In genomic region chrX:80792205-80792604, GRCh38 we compare ENCODE assay signal across 20 cellular contexts.
"Had no signal": no experiment of that assay in that cellular context is flagged by ENCODE, and none has a peak within 500 bp of the region (broad histone marks: within the 10 kb centered on the region; RNA-seq: fewer than 3 reads in every experiment).

No MANE protein-coding gene starts in this region.

- DNase-seq: activated CD4-positive, alpha-beta T cell treated with anti-CD3 and anti-CD28 coated beads, Interleukin-2, amount 50 U/mL, for 4 hours; activated effector memory CD4-positive, alpha-beta T cell treated with anti-CD3 and anti-CD28 coated beads, Interleukin-2, amount 50 U/mL, for 16 hours; activated T-cell treated with anti-CD3 and anti-CD28 coated beads, Interleukin-2, amount 50 U/mL, for 72 hours; adrenal gland; dermis blood vessel endothelial cell; effector memory CD4-positive, alpha-beta T cell; esophagus squamous epithelium; foreskin melanocyte; glutamatergic neuron; hypothalamus; left lung; mammary epithelial cell; nephron progenitor cell; nucleus accumbens; sigmoid colon; stimulated activated CD8-positive, alpha-beta memory T cell treated with anti-CD3 and anti-CD28 coated beads, Interleukin-4, amount 100 ng/mL, for 48 hours; stimulated activated naive CD4-positive, alpha-beta T cell; T-helper 2 cell; thyroid gland; WERI-Rb-1 had no signal

- H3K27ac ChIP-seq: adrenal gland, esophagus squamous epithelium, left lung, sigmoid colon, thyroid gland, WERI-Rb-1 had no signal

- H3K4me1 ChIP-seq: adrenal gland, esophagus squamous epithelium, left lung, sigmoid colon, thyroid gland had no signal

- H3K4me3 ChIP-seq: adrenal gland, esophagus squamous epithelium, left lung, sigmoid colon, thyroid gland had no signal

- H3K36me3 ChIP-seq: adrenal gland, left lung, sigmoid colon, thyroid gland, WERI-Rb-1 had no signal

- H3K27me3 ChIP-seq: adrenal gland, esophagus squamous epithelium, left lung, sigmoid colon, thyroid gland had no signal

- H3K9me3 ChIP-seq: adrenal gland, esophagus squamous epithelium, left lung, sigmoid colon, thyroid gland had no signal
